Comparison of ENCODE assay signal across 7 cellular contexts in the genomic region with DNA sequence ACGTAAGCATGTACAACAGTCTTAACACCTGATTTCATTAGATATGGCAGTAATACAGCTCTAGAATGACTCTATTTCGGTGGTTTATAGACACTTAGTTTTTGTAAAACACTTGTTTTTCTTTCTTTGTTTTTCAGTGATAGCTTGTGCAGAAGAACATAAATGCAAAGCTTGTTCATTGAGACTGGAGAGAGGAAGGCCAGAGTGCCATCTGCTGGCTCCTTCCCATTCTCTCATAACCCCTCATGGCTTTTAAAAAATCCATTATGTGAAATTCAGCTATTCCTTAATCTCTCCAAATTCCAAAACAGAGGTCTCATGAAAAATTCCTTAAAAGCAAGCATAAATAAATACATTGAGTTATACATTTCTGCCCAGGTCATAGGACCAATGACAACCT.
A peak's percentile ranks its signal among the peaks of the same experiment; 100 is the strongest.
DNase-seq lines count a peak whose midpoint lies in the region; ATAC-seq, FAIRE-seq and TF ChIP-seq lines count a peak whose summit lies in the region.

No MANE protein-coding gene starts in this region.

- ATAC-seq in GM18870 (IDR thresholded peaks at IDR 0.05; ENCODE audit: unreplicated experiment) = no peak

- H2AFZ ChIP-seq in OCI-LY1 (ENCODE audit: low read length) (no peak overlapping the region), endothelial cell of umbilical vein (ENCODE audit: low read depth, low read length) (no peak overlapping the region)

- POLR2A ChIA-PET in endothelial cell of umbilical vein (lab: Charles Lee) = no interaction called here

- DNase-seq in GM10266 (ENCODE audit: extremely low spot score) (no peak), endothelial cell of umbilical vein (ENCODE audit: low read depth, low spot score) (peak; percentile 6), ovary (peak in 3 of 5 donors; percentile 47 to 50 (median 48)), colonic mucosa (no peak), small intestine (no peak)

- intact Hi-C loops in endothelial cell of umbilical vein (cut with micrococcal nuclease) = no loop called here
- intact Hi-C loops in ovary (cut with DNase I) = loop anchor here in 3 of 4 donors (5.0 to 10.0 kb wide), 4 partner anchors 72 to 609 kb away; a partner anchor contains a TSS
- intact Hi-C loops in colonic mucosa (cut with DNase I) = loop anchor here (5.0 to 10.0 kb wide), 4 partner anchors 309 to 612 kb away; no protein-coding TSS in a partner anchor

- H3K36me3 ChIP-seq in OCI-LY1 (ENCODE audit: insufficient read depth, low read length) = no peaks in the 10 kb centered on the region
- H3K36me3 ChIP-seq in endothelial cell of umbilical vein (ENCODE audit: control insufficient read depth in 2 of 2, extremely low read depth in 1 of 2, insufficient read depth in 2 of 2, low read length in 2 of 2) = no peaks in the 10 kb centered on the region
- H3K36me3 ChIP-seq in ovary = no peaks in the 10 kb centered on the region
- no peaks in the 10 kb centered on the region for H3K36me3 ChIP-seq in colonic mucosa
- H3K36me3 ChIP-seq in small intestine (ENCODE audit: control insufficient read depth in 2 of 2, insufficient read depth in 2 of 2, low read length in 2 of 2) = no peaks in the 10 kb centered on the region

- no peaks in the 10 kb centered on the region for H4K20me1 ChIP-seq in OCI-LY1 (ENCODE audit: insufficient read depth, low read length)
- no peaks in the 10 kb centered on the region for H4K20me1 ChIP-seq in endothelial cell of umbilical vein (replicated peaks; ENCODE audit: control insufficient read depth, extremely low read depth, insufficient read depth, low read length)

- FAIRE-seq in endothelial cell of umbilical vein (lab: Jason Lieb, UNC) (no peak), small intestine (lab: Jason Lieb, UNC) (no peak)

- TF ChIP-seq POLR2A in endothelial cell of umbilical vein (IDR thresholded peaks at IDR 0.05; ENCODE audit: low read depth, low read length) (no peak), ovary (IDR thresholded peaks at IDR 0.05) (no peak)

- H3K9me3 ChIP-seq in OCI-LY1 (ENCODE audit: low read length) = no peaks in the 10 kb centered on the region
- no peaks in the 10 kb centered on the region for H3K9me3 ChIP-seq in endothelial cell of umbilical vein (replicated peaks; ENCODE audit: control insufficient read depth, insufficient read depth, low read length)
- H3K9me3 ChIP-seq in ovary = no peaks in the 10 kb centered on the region
- no peaks in the 10 kb centered on the region for H3K9me3 ChIP-seq in colonic mucosa
- no peaks in the 10 kb centered on the region for H3K9me3 ChIP-seq in small intestine (ENCODE audit: control insufficient read depth, low read depth)

- H3K27me3 ChIP-seq in OCI-LY1 (ENCODE audit: insufficient read depth, low read length) = no peaks in the 10 kb centered on the region
- no peaks in the 10 kb centered on the region for H3K27me3 ChIP-seq in endothelial cell of umbilical vein (ENCODE audit: control insufficient read depth in 2 of 2, insufficient read depth in 2 of 2, low read length in 2 of 2)
- no peaks in the 10 kb centered on the region for H3K27me3 ChIP-seq in ovary
- H3K27me3 ChIP-seq in colonic mucosa = no peaks in the 10 kb centered on the region
- no peaks in the 10 kb centered on the region for H3K27me3 ChIP-seq in small intestine (ENCODE audit: control insufficient read depth in 2 of 2, insufficient read depth in 2 of 2, low read length in 2 of 2)

- H3K9ac ChIP-seq in OCI-LY1 (ENCODE audit: low read length) (no peak overlapping the region), endothelial cell of umbilical vein (replicated peaks; ENCODE audit: extremely low read depth, insufficient read depth, low read length) (no peak overlapping the region), colonic mucosa (ENCODE audit: low read depth in 2 of 2, low read length in 2 of 2) (no peak overlapping the region)

- dilution Hi-C loops in endothelial cell of umbilical vein (cut with MboI; ENCODE audit: extremely low pct_ligation_motif_present, low sequenced_read_pairs) = no loop called here

- CTCF ChIA-PET in endothelial cell of umbilical vein (lab: Charles Lee) = interaction anchor here (0.6 to 1.4 kb wide), 6 partner anchors 9 to 611 kb away, joined by 3 to 9 read pairs (median 4); no protein-coding TSS in a partner anchor

- H3K27ac ChIP-seq in OCI-LY1 (ENCODE audit: low read depth, low read length, poor library complexity, severe bottlenecking) (no peak overlapping the region), endothelial cell of umbilical vein (ENCODE audit: insufficient read depth, low read depth, low read length) (no peak overlapping the region), ovary (no peak overlapping the region), colonic mucosa (no peak overlapping the region), small intestine (ENCODE audit: low read depth in 1 of 2, low read length in 1 of 2) (no peak overlapping the region)

- no peaks in the 10 kb centered on the region for H3K9me1 ChIP-seq in endothelial cell of umbilical vein (replicated peaks; ENCODE audit: control insufficient read depth, extremely low read depth, insufficient read depth, low read length)

- H3K4me1 ChIP-seq in OCI-LY1 (ENCODE audit: insufficient read depth, low read length, severe bottlenecking) (no peaks in the 10 kb centered on the region), endothelial cell of umbilical vein (ENCODE audit: control insufficient read depth, extremely low read depth, insufficient read depth, low read length) (no peaks in the 10 kb centered on the region), ovary (ENCODE audit: insufficient read depth) (peaks cover 2% of the 10 kb centered on the region), colonic mucosa (no peaks in the 10 kb centered on the region), small intestine (ENCODE audit: control insufficient read depth in 2 of 2, insufficient read depth in 1 of 2, low read depth in 1 of 2, low read length in 1 of 2) (no peaks in the 10 kb centered on the region)

- H3K4me2 ChIP-seq in OCI-LY1 (ENCODE audit: low read length) = no peak overlapping the region
- no peak overlapping the region for H3K4me2 ChIP-seq in endothelial cell of umbilical vein (ENCODE audit: insufficient read depth, low read length)

- TF ChIP-seq EP300 in ovary (IDR thresholded peaks at IDR 0.05) = no peak

- no peaks in the 10 kb centered on the region for H3K79me2 ChIP-seq in OCI-LY1 (ENCODE audit: insufficient read depth, low read length)
- H3K79me2 ChIP-seq in endothelial cell of umbilical vein (ENCODE audit: control insufficient read depth, insufficient read depth, low read length) = no peaks in the 10 kb centered on the region

- no peaks in the 10 kb centered on the region for H3F3A ChIP-seq in OCI-LY1 (ENCODE audit: insufficient read depth, low read length)

- no peaks in the 10 kb centered on the region for H3K9me2 ChIP-seq in OCI-LY1 (ENCODE audit: low read depth, low read length)

- no TSS peak for BruUV-seq in endothelial cell of umbilical vein (replicated peaks; lab: Mats Ljungman, UMichigan)

- WGBS in ovary, 3 donors = 24 to 42% (median 37%) methylated on average over 2 of the region's 2 CpGs
- WGBS in small intestine, 3 donors = 54 to 80% (median 71%) methylated on average over 2 of the region's 2 CpGs

- H3K4me3 ChIP-seq in OCI-LY1 (ENCODE audit: low read depth, low read length, poor library complexity, severe bottlenecking) = no peak overlapping the region
- H3K4me3 ChIP-seq in endothelial cell of umbilical vein (replicated peaks in 1 of 3; ENCODE audit: insufficient read depth in 1 of 3, low read depth in 1 of 3, low read length in 3 of 3) = no peak overlapping the region
- H3K4me3 ChIP-seq in ovary = no peak overlapping the region
- H3K4me3 ChIP-seq in colonic mucosa = no peak overlapping the region
- H3K4me3 ChIP-seq in small intestine (ENCODE audit: low read depth in 1 of 2, low read length in 2 of 2) = no peak overlapping the region

- TF ChIP-seq CTCF in GM10266 (IDR thresholded peaks at IDR 0.05; ENCODE audit: control insufficient read depth, insufficient read depth, low read depth, missing control alignments) (peak; percentile 21), OCI-LY1 (IDR thresholded peaks at IDR 0.05; ENCODE audit: low read length) (peak; percentile 39; the same call in 1 of the 2 replicates), endothelial cell of umbilical vein (IDR thresholded peaks at IDR 0.05; ENCODE audit: extremely low read depth in 1 of 2, insufficient read depth in 1 of 2, low read depth in 1 of 2, low read length in 2 of 2) (peak in 1 of 2 donors; percentile 29), ovary (IDR thresholded peaks at IDR 0.05) (peak in 2 of 3 donors; percentile 20 to 34), colonic mucosa (IDR thresholded peaks at IDR 0.05) (no peak)

TF ChIP-seq in endothelial cell of umbilical vein, 7 proteins besides CTCF, POLR2A, EP300 and RAD21:
- TF ChIP-seq EZH2 (IDR thresholded peaks at IDR 0.05; ENCODE audit: borderline replicate concordance, low read depth, low read length, severe bottlenecking) (no peak), MYC (IDR thresholded peaks at IDR 0.05; ENCODE audit: low read depth, low read length) (no peak), GATA2 (IDR thresholded peaks at IDR 0.05; ENCODE audit: insufficient read depth, insufficient read length, low read depth, low read length) (no peak), POLR2AphosphoS5 (IDR thresholded peaks at IDR 0.05; ENCODE audit: insufficient read depth, low read depth, low read length) (no peak), JUN (IDR thresholded peaks at IDR 0.05; ENCODE audit: borderline replicate concordance, insufficient read depth, insufficient read length, low read depth) (no peak), FOS (IDR thresholded peaks at IDR 0.05; ENCODE audit: borderline replicate concordance, insufficient read depth, low read length) (no peak)
- TF ChIP-seq, protein P1, sequence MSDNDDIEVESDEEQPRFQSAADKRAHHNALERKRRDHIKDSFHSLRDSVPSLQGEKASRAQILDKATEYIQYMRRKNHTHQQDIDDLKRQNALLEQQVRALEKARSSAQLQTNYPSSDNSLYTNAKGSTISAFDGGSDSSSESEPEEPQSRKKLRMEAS (IDR thresholded peaks at IDR 0.05; ENCODE audit: insufficient read depth, insufficient read length) = no peak
TF ChIP-seq in endothelial cell of umbilical vein: peak in this region for 0.

Comparison
In these comparisons a context has a peak if more than half of its experiments do, and no peak if none do; other contexts are left out.
1. DNase-seq: peak in endothelial cell of umbilical vein (single experiment) and ovary (3 of 5); none in GM10266 (single experiment), colonic mucosa (single experiment) and small intestine (single experiment).